22 cellular contexts compared by ENCODE assay signal in the genomic region with DNA sequence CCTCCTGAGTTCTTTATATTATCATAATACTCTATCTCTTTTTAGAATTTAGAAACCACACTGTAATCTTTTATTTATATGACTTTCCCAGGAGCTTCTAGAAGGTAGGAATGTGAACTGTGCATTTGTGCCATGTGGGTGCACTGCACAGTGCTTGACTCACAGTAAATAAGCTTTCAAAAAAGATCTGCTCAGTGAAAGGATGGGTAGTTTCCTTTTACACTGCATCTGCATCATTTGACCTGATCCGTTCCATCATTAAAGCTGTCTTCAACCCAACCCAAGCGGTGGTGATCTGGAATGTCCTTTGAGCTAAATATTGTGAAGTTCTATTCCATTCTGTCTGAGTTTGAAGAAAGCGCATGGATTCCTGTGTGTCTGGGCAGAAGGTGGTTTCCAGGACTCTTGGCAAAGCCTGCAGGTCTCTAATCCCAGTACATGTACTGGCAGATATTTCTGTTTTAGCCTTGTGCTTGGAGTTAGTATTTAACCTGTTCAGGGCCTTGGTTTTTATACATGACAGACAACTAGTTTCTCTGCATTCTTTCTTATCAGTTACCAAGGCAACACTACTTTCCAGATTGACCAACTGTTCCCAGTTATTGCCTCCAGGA.
DNase-seq lines count a peak whose midpoint lies in the region; ATAC-seq, FAIRE-seq and TF ChIP-seq lines count a peak whose summit lies in the region.
"Had no signal": no experiment of that assay in that cellular context is flagged by ENCODE, and none has a peak within 500 bp of the region (broad histone marks: within the 10 kb centered on the region; RNA-seq: fewer than 3 reads in every experiment).

No MANE protein-coding gene starts in this region.

- no peak overlapping the region for H3K27ac Mint-ChIP-seq in glutamatergic neuron (ENCODE audit: unreplicated experiment)
- H3K27ac Mint-ChIP-seq: stimulated activated effector memory CD8-positive, alpha-beta T cell treated with anti-CD3 and anti-CD28 coated beads, Interleukin-12 subunit alpha, Interleukin-12 subunit beta, amount 100 ng/mL, for 72 hours had no signal

- H3K9me3 ChIP-seq in cardiac muscle cell (ENCODE audit: low read depth): no peaks in the 10 kb centered on the region
- H3K9me3 ChIP-seq in right atrium auricular region: no peaks in the 10 kb centered on the region
- H3K9me3 ChIP-seq: ascending aorta, colonic mucosa had no signal

- H3K27me3 Mint-ChIP-seq in glutamatergic neuron (ENCODE audit: unreplicated experiment): no peaks in the 10 kb centered on the region
- H3K27me3 Mint-ChIP-seq: activated T-helper 17 cell treated with anti-CD3 and anti-CD28 coated beads, Interleukin-2, amount 50 U/mL, for 72 hours had no signal

- no peak for FAIRE-seq in bronchial epithelial cell (lab: Jason Lieb, UNC)
- FAIRE-seq: H1, HTR-8/SVneo had no signal

- no peaks in the 10 kb centered on the region for H3K36me3 Mint-ChIP-seq in glutamatergic neuron (ENCODE audit: unreplicated experiment)
- H3K36me3 Mint-ChIP-seq: activated naive CD4-positive, alpha-beta T cell treated with anti-CD3 and anti-CD28 coated beads, Interleukin-2, amount 50 U/mL, for 72 hours had no signal

- H3K36me3 ChIP-seq in cardiac muscle cell (peaks cover 3% of the 10 kb centered on the region), right atrium auricular region (peaks cover 28% of the 10 kb centered on the region), bronchial epithelial cell (ENCODE audit: control insufficient read depth, insufficient read depth, low read length) (peaks cover 4% of the 10 kb centered on the region)
- H3K36me3 ChIP-seq: colonic mucosa had no signal

- H3K27me3 ChIP-seq in cardiac muscle cell (no peaks in the 10 kb centered on the region), right atrium auricular region (no peaks in the 10 kb centered on the region), bronchial epithelial cell (ENCODE audit: control insufficient read depth, insufficient read depth, low read length) (no peaks in the 10 kb centered on the region)
- H3K27me3 ChIP-seq: ascending aorta, colonic mucosa had no signal

- no peak overlapping the region for H3K4me3 ChIP-seq in cardiac muscle cell
- no peak overlapping the region for H3K4me3 ChIP-seq in right atrium auricular region
- H3K4me3 ChIP-seq in bronchial epithelial cell (ENCODE audit: low read depth, low read length): no peak overlapping the region
- no peak overlapping the region for H3K4me3 ChIP-seq in foreskin fibroblast (ENCODE audit: low read depth in 1 of 2, low read length in 2 of 2)
- H3K4me3 ChIP-seq: ascending aorta, colonic mucosa had no signal

- H3K4me1 ChIP-seq in cardiac muscle cell (ENCODE audit: low read depth) (no peaks in the 10 kb centered on the region), right atrium auricular region (no peaks in the 10 kb centered on the region)
- H3K4me1 ChIP-seq: colonic mucosa had no signal

- H3K4me1 Mint-ChIP-seq in glutamatergic neuron (ENCODE audit: low read depth, unreplicated experiment): no peaks in the 10 kb centered on the region
- H3K4me1 Mint-ChIP-seq: activated T-helper 17 cell treated with anti-CD3 and anti-CD28 coated beads, Interleukin-2, amount 50 U/mL, for 72 hours; stimulated activated effector memory CD8-positive, alpha-beta T cell treated with anti-CD3 and anti-CD28 coated beads, Interleukin-12 subunit alpha, Interleukin-12 subunit beta, amount 100 ng/mL, for 72 hours had no signal

- ATAC-seq in GM21526 (IDR thresholded peaks at IDR 0.05; ENCODE audit: low FRiP score, unreplicated experiment): no peak
- ATAC-seq: activated naive CD4-positive, alpha-beta T cell treated with anti-CD3 and anti-CD28 coated beads, Interleukin-2, amount 50 U/mL, for 72 hours; activated T-helper 17 cell treated with anti-CD3 and anti-CD28 coated beads, Interleukin-2, amount 50 U/mL, for 72 hours; stimulated activated effector memory CD8-positive, alpha-beta T cell treated with anti-CD3 and anti-CD28 coated beads, Interleukin-12 subunit alpha, Interleukin-12 subunit beta, amount 100 ng/mL, for 72 hours had no signal

- DNase-seq in cardiac muscle cell (ENCODE audit: low read depth in 1 of 2, low spot score in 1 of 2) (no peak), right atrium auricular region (ENCODE audit: low spot score) (no peak), bronchial epithelial cell (ENCODE audit: low read depth) (peak; percentile 10), medulla oblongata (ENCODE audit: extremely low spot score) (peak; percentile 46), glutamatergic neuron (no peak), LoVo (ENCODE audit: low spot score) (no peak), foreskin fibroblast (no peak)
- DNase-seq: activated CD4-positive, alpha-beta T cell treated with anti-CD3 and anti-CD28 coated beads, Interleukin-2, amount 50 U/mL, for 48 hours; activated CD4-positive, CD25-positive, alpha-beta regulatory T cell; activated CD8-positive, alpha-beta memory T cell treated with anti-CD3 and anti-CD28 coated beads, Interleukin-2, amount 50 U/mL, for 48 hours; colonic mucosa; DMS79 treated with DMSO at 0.1 percent for 48 hours; Karpas-422; NCI-H1930; nucleus accumbens had no signal

- H3K27ac ChIP-seq in cardiac muscle cell (peak overlapping the region; percentile 6), right atrium auricular region (no peak overlapping the region)
- H3K27ac ChIP-seq: colonic mucosa had no signal

- H3K9me3 Mint-ChIP-seq in glutamatergic neuron (ENCODE audit: unreplicated experiment): peaks cover 2% of the 10 kb centered on the region
- H3K9me3 Mint-ChIP-seq: activated naive CD4-positive, alpha-beta T cell treated with anti-CD3 and anti-CD28 coated beads, Interleukin-2, amount 50 U/mL, for 72 hours; activated T-helper 17 cell treated with anti-CD3 and anti-CD28 coated beads, Interleukin-2, amount 50 U/mL, for 72 hours; stimulated activated effector memory CD8-positive, alpha-beta T cell treated with anti-CD3 and anti-CD28 coated beads, Interleukin-12 subunit alpha, Interleukin-12 subunit beta, amount 100 ng/mL, for 72 hours had no signal

- TF ChIP-seq CTCF in cardiac muscle cell (IDR thresholded peaks at IDR 0.05; ENCODE audit: low read depth, low read length) (no peak), right atrium auricular region (IDR thresholded peaks at IDR 0.05) (no peak), bronchial epithelial cell (IDR thresholded peaks at IDR 0.05; ENCODE audit: insufficient read depth, low read length, severe bottlenecking) (no peak), glutamatergic neuron (IDR thresholded peaks at IDR 0.05; ENCODE audit: partially characterized antibody, unreplicated experiment) (no peak), foreskin fibroblast (IDR thresholded peaks at IDR 0.05; ENCODE audit: low read depth, low read length) (no peak)

- H3K4me3 Mint-ChIP-seq in glutamatergic neuron (ENCODE audit: unreplicated experiment): no peak overlapping the region
- H3K4me3 Mint-ChIP-seq: activated T-helper 17 cell treated with anti-CD3 and anti-CD28 coated beads, Interleukin-2, amount 50 U/mL, for 72 hours; stimulated activated effector memory CD8-positive, alpha-beta T cell treated with anti-CD3 and anti-CD28 coated beads, Interleukin-12 subunit alpha, Interleukin-12 subunit beta, amount 100 ng/mL, for 72 hours had no signal

Comparison
In these comparisons a context has a peak if more than half of its experiments do, and no peak if none do; other contexts are left out.
1. DNase-seq: peak in bronchial epithelial cell (single experiment) and medulla oblongata (single experiment); none in cardiac muscle cell (0 of 2), right atrium auricular region (single experiment), glutamatergic neuron (single experiment), LoVo (single experiment) and foreskin fibroblast (0 of 2).